8 cellular contexts compared by ENCODE assay signal in genomic region chr6:3001773-3002293, GRCh38. TPM values are rescaled to one million over a fixed set of nuclear protein-coding genes. Genes with fewer than 3 reads are reported as not detected.
DNase-seq lines count a peak whose midpoint lies in the region; ATAC-seq, FAIRE-seq and TF ChIP-seq lines count a peak whose summit lies in the region.

No MANE protein-coding gene starts in this region.

- POLR2A ChIA-PET in K562 (lab: Yijun Ruan, JAX), result interaction anchor here (0.6 to 7.2 kb wide), 34 partner anchors 9 to 1350 kb away, joined by 3 to 95 read pairs (median 6); partner anchors contain the start of genes RIPK1, SERPINB1 and SERPINB9

- BruUV-seq in Calu3 (replicated peaks; lab: Mats Ljungman, UMichigan) (no TSS peak), K562 (replicated peaks; lab: Mats Ljungman, UMichigan) (no TSS peak)

- CTCF ChIA-PET in Calu3 (lab: Charles Lee), result interaction anchor here (0.6 to 1.6 kb wide), 8 partner anchors 8 to 66 kb away, joined by 3 to 11 read pairs (median 4); no protein-coding TSS in a partner anchor
- CTCF ChIA-PET in K562 (lab: Yijun Ruan, JAX; ENCODE audit: low intra/inter-chr PET ratio), result interaction anchor here (0.5 to 1.4 kb wide), 3 partner anchors 46 to 82 kb away, joined by 3 to 5 read pairs (median 3); no protein-coding TSS in a partner anchor

- 25% methylated on average over 2 of the region's 2 CpGs for WGBS in K562 (ENCODE audit: insufficient coverage, low coverage, missing lambda C conversion rate)

- no peaks in the 10 kb centered on the region for H3K9me3 Mint-ChIP-seq in Calu3 (ENCODE audit: low read depth, unreplicated experiment)
- no peaks in the 10 kb centered on the region for H3K9me3 Mint-ChIP-seq in mesothelial cell of epicardium

- no peaks in the 10 kb centered on the region for H4K20me1 ChIP-seq in K562 (replicated peaks; ENCODE audit: control insufficient read depth, insufficient read depth, low read length)

- peak; percentile 27 for TF ChIP-seq CTCF in Calu3 (IDR thresholded peaks at IDR 0.05; ENCODE audit: unreplicated experiment)
- TF ChIP-seq CTCF in K562 (IDR thresholded peaks at IDR 0.05 in 2 of 3, conservative IDR thresholded peaks at IDR 0.05 in 1 of 3; ENCODE audit: insufficient read depth in 2 of 3, low read depth in 1 of 3, low read length in 3 of 3), result peak; percentile 75 to 89 (median 87)
- peak; percentile 43 for TF ChIP-seq CTCF in kidney epithelial cell (IDR thresholded peaks at IDR 0.05; ENCODE audit: insufficient read depth, low read length, poor library complexity, severe bottlenecking)
- TF ChIP-seq CTCF in mesothelial cell of epicardium (IDR thresholded peaks at IDR 0.05; ENCODE audit: unreplicated experiment), result no peak

- H3K4me1 Mint-ChIP-seq in Calu3 (ENCODE audit: low read depth, unreplicated experiment), result no peaks in the 10 kb centered on the region
- peaks cover 16% of the 10 kb centered on the region for H3K4me1 Mint-ChIP-seq in mesothelial cell of epicardium

- peak overlapping the region; percentile 69 for H3K27ac ChIP-seq in K562 (ENCODE audit: extremely low read depth, low read depth, low read length)

- intact Hi-C loops in Calu3 (cut with micrococcal nuclease; ENCODE audit: unreplicated experiment) (no loop called here), K562 (cut with micrococcal nuclease) (loop anchor here (1.0 to 2.0 kb wide), 2 partner anchors 21 to 51 kb away; no protein-coding TSS in a partner anchor)

- no peaks in the 10 kb centered on the region for H3K9me1 ChIP-seq in K562 (ENCODE audit: control insufficient read depth, insufficient read depth, low read length)

- H3K36me3 ChIP-seq in K562 (ENCODE audit: control insufficient read depth, insufficient read depth, low read length) (peaks cover 46% of the 10 kb centered on the region), kidney epithelial cell (ENCODE audit: control insufficient read depth, insufficient read depth, low read length) (no peaks in the 10 kb centered on the region)

- no peak overlapping the region for H2AFZ ChIP-seq in K562 (ENCODE audit: low read depth, low read length)

- peaks cover 58% of the 10 kb centered on the region for H3K79me2 ChIP-seq in K562 (ENCODE audit: control insufficient read depth, insufficient read depth, low read length)

- peaks cover 23 to 27% of the 10 kb centered on the region in 2 experiments; a peak in 4 of 5 replicates for H3K4me1 ChIP-seq in K562 (replicated peaks in 1 of 2; ENCODE audit: control insufficient read depth in 2 of 2, insufficient read depth in 2 of 2, low read length in 2 of 2)

- H3K4me3 ChIP-seq in K562, result peak overlapping the region; percentile 86
- H3K4me3 ChIP-seq in kidney epithelial cell (ENCODE audit: low read depth, low read length), result no peak overlapping the region

- DNase-seq in Calu3 (peak; percentile 18), NOMO-1 treated with DMSO at 0.1 percent for 48 hours (lab: John Stamatoyannopoulos, UW; ENCODE audit: unreplicated experiment) (peak; percentile 91), K562 (ENCODE audit: extremely low read depth in 1 of 4, low spot score in 3 of 4) (peak; percentile 69 to 93 (median 76)), kidney epithelial cell (ENCODE audit: low read depth) (no peak), NCI-H1436 treated with DMSO at 0.1 percent for 48 hours (lab: John Stamatoyannopoulos, UW) (no peak), NCI-H1105 treated with DMSO at 0.1 percent for 48 hours (lab: John Stamatoyannopoulos, UW) (no peak), mesothelial cell of epicardium (ENCODE audit: low spot score in 2 of 2, unreplicated experiment in 2 of 2) (no peak)

- H3K36me3 Mint-ChIP-seq in Calu3 (ENCODE audit: insufficient read depth, unreplicated experiment) (peaks cover 13% of the 10 kb centered on the region), mesothelial cell of epicardium (peaks cover 21% of the 10 kb centered on the region)

- FAIRE-seq in K562 (lab: Jason Lieb, UNC), result peak; percentile 92

- TF ChIP-seq RAD21 in K562 (CRISPR knock-in tag; conservative IDR thresholded peaks at IDR 0.05 in 1 of 2, IDR thresholded peaks at IDR 0.05 in 1 of 2), result peak; percentile 70 to 71

- peak overlapping the region; percentile 89 for H3K4me2 ChIP-seq in K562 (ENCODE audit: insufficient read depth, low read length)

- ATAC-seq in GM21529 (IDR thresholded peaks at IDR 0.05; ENCODE audit: unreplicated experiment) (peak; percentile 34), K562 (peak; percentile 55)

- in situ Hi-C loops in K562 (cut with MboI), result loop anchor here (5.0 kb wide), 1 partner anchor 50 kb away; no protein-coding TSS in a partner anchor

- TF ChIP-seq EP300 in K562 (IDR thresholded peaks at IDR 0.05; ENCODE audit: low read length), result peak; percentile 87

- H3K27ac Mint-ChIP-seq in Calu3 (ENCODE audit: unreplicated experiment), result no peak overlapping the region
- H3K27ac Mint-ChIP-seq in mesothelial cell of epicardium, result no peak overlapping the region

- H3K4me3 Mint-ChIP-seq in Calu3 (ENCODE audit: low read depth, unreplicated experiment) (no peak overlapping the region), mesothelial cell of epicardium (no peak overlapping the region)

- peak overlapping the region in 1 of 2 experiments; percentile 90; a peak in 2 of 4 replicates for H3K9ac ChIP-seq in K562 (ENCODE audit: insufficient read depth in 1 of 2, low read depth in 2 of 2, low read length in 2 of 2)

- no peak; the same call in 1 of the 2 replicates for TF ChIP-seq POLR2A in K562 (conservative IDR thresholded peaks at IDR 0.05)

- H3K27me3 Mint-ChIP-seq in Calu3 (ENCODE audit: unreplicated experiment), result no peaks in the 10 kb centered on the region
- no peaks in the 10 kb centered on the region for H3K27me3 Mint-ChIP-seq in mesothelial cell of epicardium (ENCODE audit: low read depth)

- no peaks in the 10 kb centered on the region for H3K27me3 ChIP-seq in K562 (ENCODE audit: control insufficient read depth in 2 of 2, insufficient read depth in 2 of 2, low read length in 2 of 2)
- no peaks in the 10 kb centered on the region for H3K27me3 ChIP-seq in kidney epithelial cell (ENCODE audit: control insufficient read depth, insufficient read depth, low read length)

- 0 out of 2 replicates have a peak, but pooled peaks cover 2% of the 10 kb centered on the region for H3K9me3 ChIP-seq in K562 (replicated peaks; ENCODE audit: control insufficient read depth, insufficient read depth, low read depth, low read length)

TF ChIP-seq in K562, 482 proteins besides CTCF, POLR2A, EP300 and RAD21 (continues in another document):
- TF ChIP-seq KAT7 (CRISPR knock-in tag; IDR thresholded peaks at IDR 0.05; ENCODE audit: borderline replicate concordance), result no peak; the same call in 1 of the 2 replicates
- peak; percentile 82; the same call in 1 of the 2 replicates for TF ChIP-seq EHMT2 (IDR thresholded peaks at IDR 0.05)
- no peak for TF ChIP-seq IRF2 (CRISPR knock-in tag; IDR thresholded peaks at IDR 0.05)
- TF ChIP-seq ZNF282 (CRISPR knock-in tag; IDR thresholded peaks at IDR 0.05), result no peak

RNA-seq across cellular contexts. Expression of gene NQO2, which starts 2.1 kb away (rescaled TPM):
- 11.5 and 12.0 TPM in 2 replicates for total RNA-seq in Calu3 (2022)
- 88.6 and 124 TPM in 2 replicates for total RNA-seq in K562 (2011; cell fraction: chromatin; rRNA removed; ENCODE audit: low replicate concordance)
- total RNA-seq in K562 (2011; cell fraction: nucleolus; rRNA removed), result 76.6 and 81.5 TPM in 2 replicates
- total RNA-seq in K562 (2011; cell fraction: nucleoplasm; rRNA removed), result 59.8 and 71.4 TPM in 2 replicates
- total RNA-seq in K562 (2014; rRNA removed), result 101 and 110 TPM in 2 replicates
- total RNA-seq in K562 (2014; rRNA removed; fragmentation: Illumina TruSeq; extraction: Trizol), result 106 and 108 TPM in 2 replicates
- 116 TPM in 2 replicates for total RNA-seq in K562 (2015; rRNA removed; fragmentation: Illumina TruSeq; extraction: Trizol)
- total RNA-seq in K562 (2021), result 136 and 139 TPM in 2 replicates
- 187 and 214 TPM in 2 replicates for polyA plus RNA-seq in K562 (2011; rRNA removed)
- polyA plus RNA-seq in K562 (2011; cell fraction: cytosol; rRNA removed), result 201 and 211 TPM in 2 replicates
- polyA plus RNA-seq in K562 (2011; cell fraction: nucleus; rRNA removed), result 136 and 150 TPM in 2 replicates
- 121 and 287 TPM in 2 replicates for polyA plus RNA-seq in K562 (2012)
- 113 and 118 TPM in 2 replicates for polyA plus RNA-seq in K562 (2014; fragmentation: Illumina TruSeq; extraction: Trizol)
- 10 to 100 TPM; 54.6 to 70.1 TPM for polyA plus RNA-seq in K562 (2014; fragmentation: Nextera tagmentation; extraction: Ambion mirVana)
- polyA plus RNA-seq in K562 (2014; rRNA removed), result 145 and 149 TPM in 2 replicates
- polyA minus RNA-seq in K562 (2011; rRNA and poly(A)+ RNA removed), result 136 and 185 TPM in 2 replicates
- polyA minus RNA-seq in K562 (2011; cell fraction: cytosol; rRNA and poly(A)+ RNA removed), result 67.3 and 100 TPM in 2 replicates
- 20.6 and 27.7 TPM in 2 replicates for polyA minus RNA-seq in K562 (2011; cell fraction: nucleus; rRNA and poly(A)+ RNA removed)
- total RNA-seq in kidney epithelial cell, result 10.7 and 19.2 TPM in 2 replicates
- 17.1 to 18.7 TPM (median 17.3 TPM) in 3 replicates for total RNA-seq in mesothelial cell of epicardium

RNA-seq across cellular contexts. Expression of gene SERPINB6, which starts 30.5 kb away (rescaled TPM):
- total RNA-seq in Calu3 (2022) (53.1 and 60.9 TPM in 2 replicates), K562 (2014; rRNA removed) (86.6 and 92.4 TPM in 2 replicates), K562 (2014; rRNA removed; fragmentation: Illumina TruSeq; extraction: Trizol) (111 and 114 TPM in 2 replicates), K562 (2015; rRNA removed; fragmentation: Illumina TruSeq; extraction: Trizol) (100 and 113 TPM in 2 replicates), K562 (2021) (124 and 126 TPM in 2 replicates), kidney epithelial cell (101 and 139 TPM in 2 replicates), mesothelial cell of epicardium (91.4 to 96.8 TPM (median 93.4 TPM) in 3 replicates)
- 141 and 220 TPM in 2 replicates for total RNA-seq in K562 (2011; cell fraction: chromatin; rRNA removed; ENCODE audit: low replicate concordance)
- total RNA-seq in K562 (2011; cell fraction: nucleolus; rRNA removed), result 93.6 and 93.8 TPM in 2 replicates
- 147 and 201 TPM in 2 replicates for total RNA-seq in K562 (2011; cell fraction: nucleoplasm; rRNA removed)
- polyA plus RNA-seq in K562 (2011; rRNA removed) (151 and 210 TPM in 2 replicates), K562 (2014; fragmentation: Illumina TruSeq; extraction: Trizol) (162 and 176 TPM in 2 replicates), K562 (2014; fragmentation: Nextera tagmentation; extraction: Ambion mirVana) (100 to 1,000 TPM; 143 to 211 TPM), K562 (2014; rRNA removed) (145 and 159 TPM in 2 replicates)
- polyA plus RNA-seq in K562 (2011; cell fraction: cytosol; rRNA removed), result 171 and 185 TPM in 2 replicates
- polyA plus RNA-seq in K562 (2011; cell fraction: nucleus; rRNA removed), result 130 and 168 TPM in 2 replicates
- polyA plus RNA-seq in K562 (2012), result 133 and 231 TPM in 2 replicates
- polyA minus RNA-seq in K562 (2011; rRNA and poly(A)+ RNA removed), result 135 and 183 TPM in 2 replicates
- polyA minus RNA-seq in K562 (2011; cell fraction: cytosol; rRNA and poly(A)+ RNA removed), result 64.3 and 74.2 TPM in 2 replicates
- polyA minus RNA-seq in K562 (2011; cell fraction: nucleus; rRNA and poly(A)+ RNA removed), result 60.0 and 62.5 TPM in 2 replicates

Comparison
In these comparisons a context has a peak if more than half of its experiments do, and no peak if none do; other contexts are left out.
1. DNase-seq: peak in Calu3 (single experiment), NOMO-1 treated with DMSO at 0.1 percent for 48 hours (single experiment) and K562 (4 of 4); none in kidney epithelial cell (single experiment), NCI-H1436 treated with DMSO at 0.1 percent for 48 hours (single experiment), NCI-H1105 treated with DMSO at 0.1 percent for 48 hours (single experiment) and mesothelial cell of epicardium (0 of 2).